In genomic region chr20:45294003-45294368, GRCh38 we compare ENCODE assay signal across 10 cellular contexts. TPM values are rescaled to one million over a fixed set of nuclear protein-coding genes. Genes with fewer than 3 reads are reported as not detected.
DNase-seq lines count a peak whose midpoint lies in the region; ATAC-seq and TF ChIP-seq lines count a peak whose summit lies in the region.
"Had no signal": no experiment of that assay in that cellular context is flagged by ENCODE, and none has a peak within 500 bp of the region (broad histone marks: within the 10 kb centered on the region; RNA-seq: fewer than 3 reads in every experiment).

No MANE protein-coding gene starts in this region.

- TF ChIP-seq CTCF in AG04450 (IDR thresholded peaks at IDR 0.05; ENCODE audit: low read depth, low read length) (no peak), HFF-Myc (IDR thresholded peaks at IDR 0.05; ENCODE audit: low read depth, low read length, missing control alignments) (no peak), breast epithelium (IDR thresholded peaks at IDR 0.05) (no peak), neural crest cell (conservative IDR thresholded peaks at IDR 0.05) (peak; percentile 17)

- H3K4me3 ChIP-seq in AG04450 (ENCODE audit: low read depth, low read length) (peak overlapping the region; percentile 58), HFF-Myc (replicated peaks; ENCODE audit: low read depth, low read length) (peak overlapping the region; percentile 49; the same call in 1 of the 2 replicates), breast epithelium (peak overlapping the region; percentile 48 to 74 (median 57))

- DNase-seq in AG04450 (ENCODE audit: low read depth, low spot score) = no peak
- DNase-seq in HFF-Myc (ENCODE audit: extremely low read depth, low read depth) = no peak
- DNase-seq in breast epithelium (ENCODE audit: low spot score in 2 of 2) = no peak
- no peak for DNase-seq in neural crest cell (ENCODE audit: low read depth, low spot score)
- no peak for DNase-seq in NCI-H1105 treated with DMSO at 0.1 percent for 48 hours (lab: John Stamatoyannopoulos, UW)
- no peak for DNase-seq in NCI-H2196 treated with DMSO at 0.1 percent for 48 hours (lab: John Stamatoyannopoulos, UW; ENCODE audit: unreplicated experiment)
- DNase-seq in DMS79 (lab: John Stamatoyannopoulos, UW) = no peak

- no peaks in the 10 kb centered on the region for H3K36me3 ChIP-seq in breast epithelium
- H3K36me3 ChIP-seq: pancreas had no signal

- no peaks in the 10 kb centered on the region for H3K4me1 ChIP-seq in breast epithelium

- no peaks in the 10 kb centered on the region for H3K36me3 Mint-ChIP-seq in neural crest cell (ENCODE audit: low read depth)

- no peak for ATAC-seq in GM18868 (IDR thresholded peaks at IDR 0.05; ENCODE audit: unreplicated experiment)

- TF ChIP-seq POLR2A in breast epithelium (IDR thresholded peaks at IDR 0.05) = no peak

- peak overlapping the region; percentile 74 for H3K4me3 Mint-ChIP-seq in neural crest cell

- intact Hi-C loops in breast epithelium (cut with DNase I; ENCODE audit: low total_unique reads) = no loop called here

- no peaks in the 10 kb centered on the region for H3K9me3 Mint-ChIP-seq in neural crest cell

- peaks cover 21% of the 10 kb centered on the region for H3K4me1 Mint-ChIP-seq in neural crest cell

- POLR2A ChIA-PET in AG04450 (lab: Yijun Ruan, JAX) = interaction anchor here (0.6 to 0.7 kb wide), 2 partner anchors 54 to 122 kb away, joined by 3 read pairs; no protein-coding TSS in a partner anchor

- H3K27me3 ChIP-seq in AG04450 (ENCODE audit: control insufficient read depth, insufficient read depth, low read length) (peaks cover 17% of the 10 kb centered on the region), breast epithelium (peaks cover 0 to 3% of the 10 kb centered on the region in 2 donors)
- H3K27me3 ChIP-seq: pancreas had no signal

- H3K27me3 Mint-ChIP-seq in neural crest cell (ENCODE audit: low read depth) = peaks cover 69% of the 10 kb centered on the region

- H3K27ac Mint-ChIP-seq in neural crest cell (ENCODE audit: unreplicated experiment) = no peak overlapping the region

- H3K9me3 ChIP-seq in AG04450 (ENCODE audit: control insufficient read depth, insufficient read depth, low read length) = peaks cover 4% of the 10 kb centered on the region
- no peaks in the 10 kb centered on the region for H3K9me3 ChIP-seq in breast epithelium
- H3K9me3 ChIP-seq: pancreas had no signal

- H3K27ac ChIP-seq in AG04450 (ENCODE audit: low read depth, low read length) (no peak overlapping the region), breast epithelium (no peak overlapping the region)

- CTCF ChIA-PET in AG04450 (lab: Charles Lee) = interaction anchor here (0.5 to 6.9 kb wide), 65 partner anchors 9 to 546 kb away, joined by 3 to 171 read pairs (median 5); partner anchors contain the start of genes MATN4, SYS1 and WFDC10A

RNA-seq across cellular contexts. Expression of gene RBPJL, which starts 12.7 kb away (rescaled TPM):
- polyA plus RNA-seq in AG04450 (2011; rRNA removed) = not detected in 2 replicates
- not detected in 2 replicates for polyA minus RNA-seq in AG04450 (2011; rRNA and poly(A)+ RNA removed)
- not detected for total RNA-seq in breast epithelium
- total RNA-seq in neural crest cell = not detected in 2 replicates
- total RNA-seq: frontal cortex had no signal

RNA-seq across cellular contexts. Expression of gene MATN4, which starts 14.1 kb away (rescaled TPM):
- 0.04 TPM in 1 of 2 replicates, not detected in the other for polyA plus RNA-seq in AG04450 (2011; rRNA removed)
- polyA minus RNA-seq in AG04450 (2011; rRNA and poly(A)+ RNA removed) = not detected in 2 replicates
- 1 to 10 TPM in 1 of 3 donors, under 1 TPM in 1, not detected in 1; 0.33 to 1.6 TPM for total RNA-seq in breast epithelium
- 0.18 TPM in 1 of 2 replicates, not detected in the other for total RNA-seq in neural crest cell

RNA-seq across cellular contexts. Expression of gene SLPI, which starts 39.6 kb away (rescaled TPM):
- not detected in 2 replicates for polyA plus RNA-seq in AG04450 (2011; rRNA removed)
- polyA minus RNA-seq in AG04450 (2011; rRNA and poly(A)+ RNA removed) = not detected in 2 replicates
- total RNA-seq in breast epithelium = 100 to 1,000 TPM in 2 of 3 donors, 10 to 100 TPM in 1; 30.6 to 310 (median 248) TPM
- total RNA-seq in neural crest cell = not detected in 2 replicates

RNA-seq across cellular contexts. Expression of gene SDC4, which starts 54.2 kb away (rescaled TPM):
- polyA plus RNA-seq in AG04450 (2011; rRNA removed) = 177 and 204 TPM in 2 replicates
- 280 and 309 TPM in 2 replicates for polyA minus RNA-seq in AG04450 (2011; rRNA and poly(A)+ RNA removed)
- 100 to 1,000 TPM in 2 of 3 donors, 10 to 100 TPM in 1; 29.4 to 337 (median 121) TPM for total RNA-seq in breast epithelium
- total RNA-seq in neural crest cell = 11.4 and 11.5 TPM in 2 replicates

Comparison
In these comparisons a context has a peak if more than half of its experiments do, and no peak if none do; other contexts are left out.
1. RNA of gene SLPI, which starts 39.6 kb away (total RNA-seq): 30.6 to 310 TPM in breast epithelium; not detected in neural crest cell; every median in the first group is over 10 times any median in the second.
2. Peak in every context shown above with its lines, with median percentiles within 50 percentile points of each other: H3K4me3 ChIP-seq.